Comparison of ENCODE assay signal across 10 cellular contexts in genomic region chr17:3976675-3977171, GRCh38. TPM values are rescaled to one million over a fixed set of nuclear protein-coding genes. Genes with fewer than 3 reads are reported as not detected.
DNase-seq lines count a peak whose midpoint lies in the region; ATAC-seq, FAIRE-seq and TF ChIP-seq lines count a peak whose summit lies in the region.
"Had no signal": no experiment of that assay in that cellular context is flagged by ENCODE, and none has a peak within 500 bp of the region (broad histone marks: within the 10 kb centered on the region; RNA-seq: fewer than 3 reads in every experiment).

No MANE protein-coding gene starts in this region.

- DNase-seq in NCI-H2029 (lab: John Stamatoyannopoulos, UW) (peak; percentile 82), colonic mucosa (peak; percentile 94), left lobe of liver (ENCODE audit: low spot score) (peak; percentile 94), stomach (peak; percentile 98), HTR-8/SVneo (ENCODE audit: insufficient read length, low spot score) (no peak), mesothelial cell of epicardium (ENCODE audit: low spot score in 2 of 2, unreplicated experiment in 2 of 2) (no peak)
- DNase-seq: erythroblast had no signal

- no peak overlapping the region for H3K27ac Mint-ChIP-seq in mesothelial cell of epicardium

- no peak for FAIRE-seq in HTR-8/SVneo (lab: Jason Lieb, UNC)
- FAIRE-seq: islet of Langerhans had no signal

- H3K9me3 Mint-ChIP-seq in mesothelial cell of epicardium, result peaks cover 19% of the 10 kb centered on the region

- H3K27me3 Mint-ChIP-seq in mesothelial cell of epicardium (ENCODE audit: low read depth), result peaks cover 12% of the 10 kb centered on the region

- no peak overlapping the region for H3K4me3 Mint-ChIP-seq in mesothelial cell of epicardium

- TF ChIP-seq EP300 in stomach (IDR thresholded peaks at IDR 0.05), result no peak

- no peaks in the 10 kb centered on the region for H3K36me3 ChIP-seq in colonic mucosa
- H3K36me3 ChIP-seq in stomach, result no peaks in the 10 kb centered on the region

- no peak for TF ChIP-seq POLR2A in stomach (IDR thresholded peaks at IDR 0.05)

- intact Hi-C loops in colonic mucosa (cut with DNase I) (no loop called here), stomach (cut with DNase I; ENCODE audit: low total_unique reads) (no loop called here)

- TF ChIP-seq CTCF in colonic mucosa (IDR thresholded peaks at IDR 0.05) (no peak), stomach (IDR thresholded peaks at IDR 0.05) (no peak), mesothelial cell of epicardium (IDR thresholded peaks at IDR 0.05; ENCODE audit: unreplicated experiment) (no peak)

- H3K4me3 ChIP-seq in colonic mucosa (no peak overlapping the region), stomach (no peak overlapping the region)

- no peaks in the 10 kb centered on the region for H3K9me3 ChIP-seq in colonic mucosa
- H3K9me3 ChIP-seq in stomach, result peaks cover 0 to 15% (median 9%) of the 10 kb centered on the region in 4 donors

- peak; percentile 92 for ATAC-seq in left lobe of liver
- ATAC-seq in GM18909 (IDR thresholded peaks at IDR 0.05; ENCODE audit: poor library complexity, unreplicated experiment), result no peak
- ATAC-seq in GM18498 (IDR thresholded peaks at IDR 0.05; ENCODE audit: unreplicated experiment), result no peak

- H3K36me3 Mint-ChIP-seq in mesothelial cell of epicardium, result peaks cover 6% of the 10 kb centered on the region

- peak overlapping the region; percentile 80 for H3K27ac ChIP-seq in colonic mucosa
- peak overlapping the region; percentile 78 to 88 (median 85) for H3K27ac ChIP-seq in stomach

- peak overlapping the region; percentile 58 to 70 for H3K9ac ChIP-seq in colonic mucosa (ENCODE audit: low read depth in 2 of 2, low read length in 2 of 2)

- H3K27me3 ChIP-seq in colonic mucosa (no peaks in the 10 kb centered on the region), stomach (no peaks in the 10 kb centered on the region)

- no peaks in the 10 kb centered on the region for H3K4me1 Mint-ChIP-seq in mesothelial cell of epicardium

- peaks cover 23% of the 10 kb centered on the region for H3K4me1 ChIP-seq in colonic mucosa
- peaks cover 30 to 56% (median 47%) of the 10 kb centered on the region in 4 donors for H3K4me1 ChIP-seq in stomach

- 23 to 45% (median 34%) methylated on average over 8 to 17 of the region's 17 CpGs for WGBS in stomach, 5 donors

RNA-seq across cellular contexts. Expression of gene ATP2A3, which starts 12.5 kb away (rescaled TPM):
- total RNA-seq in colonic mucosa (100 to 1,000 TPM; 197 to 308 TPM), left lobe of liver (3.9 TPM), stomach (1,000 to 10,000 TPM in 1 of 5 donors, 100 to 1,000 TPM in 2, 10 to 100 TPM in 2; 49.4 to 1,069 (median 212) TPM), mesothelial cell of epicardium (4.1 to 4.6 TPM (median 4.1 TPM) in 3 replicates)
- polyA plus RNA-seq in stomach, result 10 to 100 TPM; 10.4 to 16.1 (median 15.4) TPM

Comparison
In these comparisons a context has a peak if more than half of its experiments do, and no peak if none do; other contexts are left out.
1. DNase-seq: peak in NCI-H2029 (single experiment), colonic mucosa (single experiment), left lobe of liver (single experiment) and stomach (single experiment); none in HTR-8/SVneo (single experiment) and mesothelial cell of epicardium (0 of 2).